Comparison of ENCODE assay signal across 10 cellular contexts in genomic region chr4:7647932-7648812, GRCh38.
A peak's percentile ranks its signal among the peaks of the same experiment; 100 is the strongest.
DNase-seq lines count a peak whose midpoint lies in the region; ATAC-seq and TF ChIP-seq lines count a peak whose summit lies in the region.
"Had no signal": no experiment of that assay in that cellular context is flagged by ENCODE, and none has a peak within 500 bp of the region (broad histone marks: within the 10 kb centered on the region; RNA-seq: fewer than 3 reads in every experiment).

No MANE protein-coding gene starts in this region.

- no peak for ATAC-seq in activated CD8-positive, alpha-beta T cell treated with anti-CD3 and anti-CD28 coated beads for 36 hours
- peak; percentile 61 for ATAC-seq in lung (ENCODE audit: insufficient read depth, low FRiP score)
- no peak for ATAC-seq in naive thymus-derived CD8-positive, alpha-beta T cell
- ATAC-seq in stimulated activated memory B cell treated with anti-CD40 and anti-IgM and Interleukin-4, amounts not matched to agents 10 μg/mL and 1 μg/mL and 100 μg/mL, for 72 hours, result no peak

- no peak overlapping the region for H3K4me3 Mint-ChIP-seq in activated CD8-positive, alpha-beta T cell treated with anti-CD3 and anti-CD28 coated beads for 36 hours
- peak overlapping the region in 1 of 10 donors; percentile 30 for H3K4me3 Mint-ChIP-seq in naive thymus-derived CD8-positive, alpha-beta T cell
- H3K4me3 Mint-ChIP-seq in stimulated activated memory B cell treated with anti-CD40 and anti-IgM and Interleukin-4, amounts not matched to agents 10 μg/mL and 1 μg/mL and 100 μg/mL, for 72 hours, result no peak overlapping the region
- no peak overlapping the region for H3K4me3 Mint-ChIP-seq in nephron progenitor cell
- H3K4me3 Mint-ChIP-seq: activated naive CD4-positive, alpha-beta T cell treated with anti-CD3 and anti-CD28 coated beads, Interleukin-2, amount 50 U/mL, for 24 hours had no signal

- intact Hi-C loops in activated CD8-positive, alpha-beta T cell treated with anti-CD3 and anti-CD28 coated beads for 36 hours (cut with micrococcal nuclease), result no loop called here

- TF ChIP-seq CTCF in AG09319 (IDR thresholded peaks at IDR 0.05; ENCODE audit: low read depth, low read length) (no peak), lung (IDR thresholded peaks at IDR 0.05; ENCODE audit: control extremely low read depth, extremely low read depth) (no peak), nephron progenitor cell (IDR thresholded peaks at IDR 0.05) (no peak)
- no peak for TF ChIP-seq CTCF in activated CD8-positive, alpha-beta T cell treated with anti-CD3 and anti-CD28 coated beads for 36 hours (IDR thresholded peaks at IDR 0.05)

- DNase-seq in AG09319 (ENCODE audit: extremely low read depth, low read depth), result peak; percentile 16
- DNase-seq in HS-5 (ENCODE audit: low read depth), result peak; percentile 79
- peak; percentile 35 for DNase-seq in activated CD8-positive, alpha-beta T cell treated with anti-CD3 and anti-CD28 coated beads for 36 hours
- no peak for DNase-seq in lung (ENCODE audit: low spot score)
- DNase-seq in HUDEP-2 (lab: John Stamatoyannopoulos, UW; ENCODE audit: unreplicated experiment in 76 of 76), result no peak
- DNase-seq in naive thymus-derived CD8-positive, alpha-beta T cell, result no peak
- no peak for DNase-seq in nephron progenitor cell
- DNase-seq: NCI-H1436 treated with DMSO at 0.1 percent for 48 hours had no signal

- no peak overlapping the region for H3K4me3 ChIP-seq in lung

- WGBS in lung, 2 donors, result 66 to 70% methylated on average over 21 of the region's 21 CpGs

- peaks cover 0 to 9% of the 10 kb centered on the region in 2 donors for H3K9me3 ChIP-seq in lung (ENCODE audit: control insufficient read depth in 2 of 2, insufficient read depth in 1 of 2, low read length in 1 of 2)

- POLR2A ChIA-PET in activated CD8-positive, alpha-beta T cell treated with anti-CD3 and anti-CD28 coated beads for 36 hours (lab: Charles Lee), result no interaction called here
- POLR2A ChIA-PET in naive thymus-derived CD8-positive, alpha-beta T cell (lab: Charles Lee), result no interaction called here

- CTCF ChIA-PET in activated CD8-positive, alpha-beta T cell treated with anti-CD3 and anti-CD28 coated beads for 36 hours (lab: Charles Lee), result no interaction called here

- peak overlapping the region; percentile 52 for H3K27ac Mint-ChIP-seq in activated CD8-positive, alpha-beta T cell treated with anti-CD3 and anti-CD28 coated beads for 36 hours
- peak overlapping the region in 3 of 10 donors; percentile 32 to 96 (median 73) for H3K27ac Mint-ChIP-seq in naive thymus-derived CD8-positive, alpha-beta T cell
- no peak overlapping the region for H3K27ac Mint-ChIP-seq in stimulated activated memory B cell treated with anti-CD40 and anti-IgM and Interleukin-4, amounts not matched to agents 10 μg/mL and 1 μg/mL and 100 μg/mL, for 72 hours
- no peak overlapping the region for H3K27ac Mint-ChIP-seq in nephron progenitor cell

- peaks cover 39% of the 10 kb centered on the region for H3K4me1 Mint-ChIP-seq in activated CD8-positive, alpha-beta T cell treated with anti-CD3 and anti-CD28 coated beads for 36 hours (ENCODE audit: low read depth)
- peaks cover 13 to 68% (median 25%) of the 10 kb centered on the region in 4 donors for H3K4me1 Mint-ChIP-seq in naive thymus-derived CD8-positive, alpha-beta T cell
- H3K4me1 Mint-ChIP-seq in stimulated activated memory B cell treated with anti-CD40 and anti-IgM and Interleukin-4, amounts not matched to agents 10 μg/mL and 1 μg/mL and 100 μg/mL, for 72 hours, result peaks cover 13% of the 10 kb centered on the region
- H3K4me1 Mint-ChIP-seq in nephron progenitor cell, result peaks cover 43% of the 10 kb centered on the region

- H3K36me3 Mint-ChIP-seq in activated CD8-positive, alpha-beta T cell treated with anti-CD3 and anti-CD28 coated beads for 36 hours (ENCODE audit: low read depth), result no peaks in the 10 kb centered on the region
- no peaks in the 10 kb centered on the region for H3K36me3 Mint-ChIP-seq in naive thymus-derived CD8-positive, alpha-beta T cell
- no peaks in the 10 kb centered on the region for H3K36me3 Mint-ChIP-seq in stimulated activated memory B cell treated with anti-CD40 and anti-IgM and Interleukin-4, amounts not matched to agents 10 μg/mL and 1 μg/mL and 100 μg/mL, for 72 hours
- peaks cover 11% of the 10 kb centered on the region for H3K36me3 Mint-ChIP-seq in nephron progenitor cell (ENCODE audit: low read depth)
- H3K36me3 Mint-ChIP-seq: activated naive CD4-positive, alpha-beta T cell treated with anti-CD3 and anti-CD28 coated beads, Interleukin-2, amount 50 U/mL, for 24 hours had no signal

- H3K27me3 Mint-ChIP-seq in activated CD8-positive, alpha-beta T cell treated with anti-CD3 and anti-CD28 coated beads for 36 hours, result peaks cover 4% of the 10 kb centered on the region
- peaks cover 1 to 32% (median 10%) of the 10 kb centered on the region in 5 donors for H3K27me3 Mint-ChIP-seq in naive thymus-derived CD8-positive, alpha-beta T cell
- H3K27me3 Mint-ChIP-seq in stimulated activated memory B cell treated with anti-CD40 and anti-IgM and Interleukin-4, amounts not matched to agents 10 μg/mL and 1 μg/mL and 100 μg/mL, for 72 hours, result peaks cover 50% of the 10 kb centered on the region
- no peaks in the 10 kb centered on the region for H3K27me3 Mint-ChIP-seq in nephron progenitor cell (ENCODE audit: low read depth, poor library complexity)

- H3K36me3 ChIP-seq in lung (ENCODE audit: control insufficient read depth in 2 of 2, insufficient read depth in 2 of 2, low read length in 2 of 2), result no peaks in the 10 kb centered on the region

- H3K27me3 ChIP-seq in lung (ENCODE audit: control insufficient read depth, insufficient read depth), result no peaks in the 10 kb centered on the region

- no peak overlapping the region for H3K27ac ChIP-seq in lung (ENCODE audit: low read depth in 1 of 2, low read length in 1 of 2)

- H3K4me1 ChIP-seq in lung (ENCODE audit: control insufficient read depth in 2 of 2, insufficient read depth in 2 of 2, low read length in 2 of 2), result peaks cover 0 to 4% of the 10 kb centered on the region in 2 donors

- H3K9me3 Mint-ChIP-seq in activated CD8-positive, alpha-beta T cell treated with anti-CD3 and anti-CD28 coated beads for 36 hours, result no peaks in the 10 kb centered on the region
- H3K9me3 Mint-ChIP-seq in naive thymus-derived CD8-positive, alpha-beta T cell, result peaks cover 0 to 15% (median 0%) of the 10 kb centered on the region in 9 donors
- no peaks in the 10 kb centered on the region for H3K9me3 Mint-ChIP-seq in stimulated activated memory B cell treated with anti-CD40 and anti-IgM and Interleukin-4, amounts not matched to agents 10 μg/mL and 1 μg/mL and 100 μg/mL, for 72 hours
- peaks cover 23% of the 10 kb centered on the region for H3K9me3 Mint-ChIP-seq in nephron progenitor cell
- H3K9me3 Mint-ChIP-seq: activated naive CD4-positive, alpha-beta T cell treated with anti-CD3 and anti-CD28 coated beads, Interleukin-2, amount 50 U/mL, for 24 hours had no signal

Comparison
In these comparisons a context has a peak if more than half of its experiments do, and no peak if none do; other contexts are left out.
1. DNase-seq: peak in AG09319 (single experiment), HS-5 (single experiment) and activated CD8-positive, alpha-beta T cell treated with anti-CD3 and anti-CD28 coated beads for 36 hours (single experiment); none in lung (single experiment), HUDEP-2 (0 of 76), naive thymus-derived CD8-positive, alpha-beta T cell (0 of 10) and nephron progenitor cell (single experiment).